ENCODE assay signal across 40 cellular contexts in genomic region chr18:26843760-26844159, GRCh38. TPM values are rescaled to one million over a fixed set of nuclear protein-coding genes. Genes with fewer than 3 reads are reported as not detected.
"Had no signal": no experiment of that assay in that cellular context is flagged by ENCODE, and none has a peak within 500 bp of the region (broad histone marks: within the 10 kb centered on the region; RNA-seq: fewer than 3 reads in every experiment).

No MANE protein-coding gene starts in this region.

- H3K4me3 ChIP-seq: MG63 had no signal

- H3K9me3 ChIP-seq: MG63 had no signal

- DNase-seq: Karpas-422, Kasumi-1, MG63, MM.1S, MV-4-11, NCI-H1048, NCI-H1092, NCI-H1092 treated with DMSO at 0.1 percent for 48 hours, NCI-H1105, NCI-H1105 treated with DMSO at 0.1 percent for 48 hours, NCI-H1417, NCI-H1417 treated with DMSO at 0.1 percent for 48 hours, NCI-H1436, NCI-H1436 treated with DMSO at 0.1 percent for 48 hours, NCI-H146, NCI-H1694, NCI-H1694 treated with DMSO at 0.1 percent for 48 hours, NCI-H187, NCI-H187 treated with DMSO at 0.1 percent for 48 hours, NCI-H1930, NCI-H2029, NCI-H2029 treated with DMSO at 0.1 percent for 48 hours, NCI-H2081, NCI-H2081 treated with DMSO at 0.1 percent for 48 hours, NCI-H2107, NCI-H2171, NCI-H2171 treated with DMSO at 0.1 percent for 48 hours, NCI-H2227 treated with DMSO at 0.1 percent for 48 hours, NCI-H226, NCI-H345, NCI-H446, NCI-H446 treated with DMSO at 0.1 percent for 48 hours, NCI-H510A, NCI-H510A treated with DMSO at 0.1 percent for 48 hours, NCI-H524, NCI-H524 treated with DMSO at 0.1 percent for 48 hours had no signal

- H3K27me3 ChIP-seq: MG63 had no signal

- H3K36me3 ChIP-seq: MG63 had no signal

RNA-seq across cellular contexts. Expression of gene AQP4, which starts 21.7 kb away (rescaled TPM):
- total RNA-seq: LHCN-M2, M059J, MCF 10A, NCI-H460 had no signal
